ENCODE assay signal across 33 cellular contexts in genomic region chr17:67168485-67168884, GRCh38.
"Had no signal": no experiment of that assay in that cellular context is flagged by ENCODE, and none has a peak within 500 bp of the region (broad histone marks: within the 10 kb centered on the region; RNA-seq: fewer than 3 reads in every experiment).

No MANE protein-coding gene starts in this region.

- ATAC-seq: activated CD4-positive, alpha-beta T cell treated with anti-CD3 and anti-CD28 coated beads for 36 hours; activated naive CD8-positive, alpha-beta T cell treated with anti-CD3 and anti-CD28 coated beads, Interleukin-2, amount 50 U/mL, for 24 hours; activated T-cell treated with anti-CD3 and anti-CD28 coated beads, Interleukin-2, amount 50 U/mL, for 4 hours; body of pancreas; gastroesophageal sphincter; heart right ventricle had no signal

- H3K4me2 ChIP-seq: hepatocyte had no signal

- FAIRE-seq: endometrium, endothelial cell of umbilical vein had no signal

- H2AFZ ChIP-seq: hepatocyte had no signal

- H3K4me1 ChIP-seq: colonic mucosa, esophagus squamous epithelium, gastroesophageal sphincter had no signal

- H3K4me3 ChIP-seq: adrenal gland, body of pancreas, colonic mucosa, esophagus squamous epithelium, gastroesophageal sphincter, heart right ventricle, hepatocyte had no signal

- H3K4me1 Mint-ChIP-seq: activated CD4-positive, alpha-beta T cell treated with anti-CD3 and anti-CD28 coated beads for 36 hours; activated naive CD8-positive, alpha-beta T cell treated with anti-CD3 and anti-CD28 coated beads, Interleukin-2, amount 50 U/mL, for 24 hours had no signal

- H3K27me3 Mint-ChIP-seq: activated CD4-positive, alpha-beta memory T cell treated with anti-CD3 and anti-CD28 coated beads, Interleukin-2, amount 10 ng/mL, durations not matched to agents 7 days and 5 days; activated CD4-positive, alpha-beta T cell treated with anti-CD3 and anti-CD28 coated beads for 36 hours; activated CD4-positive, alpha-beta T cell treated with anti-CD3 and anti-CD28 coated beads, Interleukin-2, amount 10 ng/mL, durations not matched to agents 7 days and 5 days; activated naive CD4-positive, alpha-beta T cell treated with anti-CD3 and anti-CD28 coated beads, Interleukin-2, amount 50 U/mL, for 24 hours; activated naive CD8-positive, alpha-beta T cell treated with anti-CD3 and anti-CD28 coated beads for 36 hours; activated naive CD8-positive, alpha-beta T cell treated with anti-CD3 and anti-CD28 coated beads, Interleukin-2, amount 50 U/mL, for 24 hours had no signal

- DNase-seq: activated CD4-positive, alpha-beta memory T cell treated with anti-CD3 and anti-CD28 coated beads, Interleukin-2, amount 10 ng/mL, durations not matched to agents 7 days and 5 days; activated CD4-positive, alpha-beta T cell treated with anti-CD3 and anti-CD28 coated beads for 36 hours; activated CD4-positive, alpha-beta T cell treated with anti-CD3 and anti-CD28 coated beads, Interleukin-2, amount 10 ng/mL, durations not matched to agents 7 days and 5 days; activated CD4-positive, alpha-beta T cell treated with anti-CD3 and anti-CD28 coated beads, Interleukin-2, amount 50 U/mL, for 4 hours; activated CD4-positive, CD25-positive, alpha-beta regulatory T cell; activated CD4-positive, CD25-positive, alpha-beta regulatory T cell treated with anti-CD3 and anti-CD28 coated beads, Interleukin-2, amount 50 U/mL, for 72 hours; activated CD8-positive, alpha-beta memory T cell treated with anti-CD3 and anti-CD28 coated beads, Interleukin-2, amount 50 U/mL, for 48 hours; activated effector memory CD4-positive, alpha-beta T cell treated with anti-CD3 and anti-CD28 coated beads, Interleukin-2, amount 50 U/mL, for 16 hours; activated naive CD4-positive, alpha-beta T cell treated with anti-CD3 and anti-CD28 coated beads for 36 hours; activated naive CD8-positive, alpha-beta T cell treated with anti-CD3 and anti-CD28 coated beads for 36 hours; activated naive CD8-positive, alpha-beta T cell treated with anti-CD3 and anti-CD28 coated beads, Interleukin-2, amount 50 U/mL, for 24 hours; activated T-cell treated with anti-CD3 and anti-CD28 coated beads, Interleukin-2, amount 50 U/mL, for 4 hours; adrenal gland; amygdala; aorta; body of pancreas; caudate nucleus; cerebellar nuclear complex; colonic mucosa; effector CD8-positive, alpha-beta T cell; esophagus squamous epithelium; foreskin melanocyte; heart right ventricle; T-helper 1 cell; T-helper 2 cell had no signal

- H3K27ac Mint-ChIP-seq: activated CD4-positive, alpha-beta memory T cell treated with anti-CD3 and anti-CD28 coated beads, Interleukin-2, amount 10 ng/mL, durations not matched to agents 7 days and 5 days; activated CD4-positive, alpha-beta T cell treated with anti-CD3 and anti-CD28 coated beads for 36 hours; activated CD4-positive, alpha-beta T cell treated with anti-CD3 and anti-CD28 coated beads, Interleukin-2, amount 10 ng/mL, durations not matched to agents 7 days and 5 days; activated naive CD4-positive, alpha-beta T cell treated with anti-CD3 and anti-CD28 coated beads for 36 hours; activated naive CD4-positive, alpha-beta T cell treated with anti-CD3 and anti-CD28 coated beads, Interleukin-2, amount 50 U/mL, for 24 hours; activated naive CD8-positive, alpha-beta T cell treated with anti-CD3 and anti-CD28 coated beads for 36 hours; activated naive CD8-positive, alpha-beta T cell treated with anti-CD3 and anti-CD28 coated beads, Interleukin-2, amount 50 U/mL, for 24 hours; activated T-helper 1 cell treated with anti-CD3 and anti-CD28 coated beads, Interleukin-12 subunit alpha, Interleukin-12 subunit beta, Interleukin-2, Interleukin-4 antibody, amounts not matched to agents 30 ng/mL and 10 ng/mL and 1 ng/mL, durations not matched to agents 14 hours and 24 hours and 36 hours; activated T-helper 2 cell treated with anti-CD3 and anti-CD28 coated beads, Interferon-gamma antibody, Interleukin-2, Interleukin-4, amounts not matched to agents 10 μg/mL and 5 μg/mL and 100 μg/mL, durations not matched to agents 14 hours and 24 hours and 36 hours had no signal

- H3K9me3 Mint-ChIP-seq: activated CD4-positive, alpha-beta memory T cell treated with anti-CD3 and anti-CD28 coated beads, Interleukin-2, amount 10 ng/mL, durations not matched to agents 7 days and 5 days; activated CD4-positive, alpha-beta T cell treated with anti-CD3 and anti-CD28 coated beads, Interleukin-2, amount 10 ng/mL, durations not matched to agents 7 days and 5 days; activated naive CD4-positive, alpha-beta T cell treated with anti-CD3 and anti-CD28 coated beads for 36 hours; activated naive CD4-positive, alpha-beta T cell treated with anti-CD3 and anti-CD28 coated beads, Interleukin-2, amount 50 U/mL, for 24 hours; activated naive CD8-positive, alpha-beta T cell treated with anti-CD3 and anti-CD28 coated beads for 36 hours; activated naive CD8-positive, alpha-beta T cell treated with anti-CD3 and anti-CD28 coated beads, Interleukin-2, amount 50 U/mL, for 24 hours; activated T-cell treated with anti-CD3 and anti-CD28 coated beads, Interleukin-2, amount 50 U/mL, for 4 hours; activated T-helper 1 cell treated with anti-CD3 and anti-CD28 coated beads, Interleukin-12 subunit alpha, Interleukin-12 subunit beta, Interleukin-2, Interleukin-4 antibody, amounts not matched to agents 30 ng/mL and 10 ng/mL and 1 ng/mL, durations not matched to agents 14 hours and 24 hours and 36 hours; activated T-helper 2 cell treated with anti-CD3 and anti-CD28 coated beads, Interferon-gamma antibody, Interleukin-2, Interleukin-4, amounts not matched to agents 10 μg/mL and 5 μg/mL and 100 μg/mL, durations not matched to agents 14 hours and 24 hours and 36 hours had no signal

- H3K27ac ChIP-seq: adrenal gland, body of pancreas, colonic mucosa, epithelial cell of prostate, esophagus squamous epithelium, gastroesophageal sphincter, heart right ventricle, hepatocyte had no signal

- H3K9me3 ChIP-seq: adrenal gland, body of pancreas, colonic mucosa, esophagus squamous epithelium, gastroesophageal sphincter, heart right ventricle had no signal

- H3K4me3 Mint-ChIP-seq: activated CD4-positive, alpha-beta memory T cell treated with anti-CD3 and anti-CD28 coated beads, Interleukin-2, amount 10 ng/mL, durations not matched to agents 7 days and 5 days; activated CD4-positive, alpha-beta T cell treated with anti-CD3 and anti-CD28 coated beads for 36 hours; activated CD4-positive, alpha-beta T cell treated with anti-CD3 and anti-CD28 coated beads, Interleukin-2, amount 10 ng/mL, durations not matched to agents 7 days and 5 days; activated naive CD4-positive, alpha-beta T cell treated with anti-CD3 and anti-CD28 coated beads for 36 hours; activated naive CD4-positive, alpha-beta T cell treated with anti-CD3 and anti-CD28 coated beads, Interleukin-2, amount 50 U/mL, for 24 hours; activated naive CD8-positive, alpha-beta T cell treated with anti-CD3 and anti-CD28 coated beads for 36 hours; activated naive CD8-positive, alpha-beta T cell treated with anti-CD3 and anti-CD28 coated beads, Interleukin-2, amount 50 U/mL, for 24 hours; activated T-cell treated with anti-CD3 and anti-CD28 coated beads, Interleukin-2, amount 50 U/mL, for 4 hours; activated T-helper 1 cell treated with anti-CD3 and anti-CD28 coated beads, Interleukin-12 subunit alpha, Interleukin-12 subunit beta, Interleukin-2, Interleukin-4 antibody, amounts not matched to agents 30 ng/mL and 10 ng/mL and 1 ng/mL, durations not matched to agents 14 hours and 24 hours and 36 hours had no signal

- H3K27me3 ChIP-seq: adrenal gland, body of pancreas, colonic mucosa, esophagus squamous epithelium, gastroesophageal sphincter, heart right ventricle, hepatocyte had no signal
